11 cellular contexts compared by ENCODE assay signal in the genomic region with DNA sequence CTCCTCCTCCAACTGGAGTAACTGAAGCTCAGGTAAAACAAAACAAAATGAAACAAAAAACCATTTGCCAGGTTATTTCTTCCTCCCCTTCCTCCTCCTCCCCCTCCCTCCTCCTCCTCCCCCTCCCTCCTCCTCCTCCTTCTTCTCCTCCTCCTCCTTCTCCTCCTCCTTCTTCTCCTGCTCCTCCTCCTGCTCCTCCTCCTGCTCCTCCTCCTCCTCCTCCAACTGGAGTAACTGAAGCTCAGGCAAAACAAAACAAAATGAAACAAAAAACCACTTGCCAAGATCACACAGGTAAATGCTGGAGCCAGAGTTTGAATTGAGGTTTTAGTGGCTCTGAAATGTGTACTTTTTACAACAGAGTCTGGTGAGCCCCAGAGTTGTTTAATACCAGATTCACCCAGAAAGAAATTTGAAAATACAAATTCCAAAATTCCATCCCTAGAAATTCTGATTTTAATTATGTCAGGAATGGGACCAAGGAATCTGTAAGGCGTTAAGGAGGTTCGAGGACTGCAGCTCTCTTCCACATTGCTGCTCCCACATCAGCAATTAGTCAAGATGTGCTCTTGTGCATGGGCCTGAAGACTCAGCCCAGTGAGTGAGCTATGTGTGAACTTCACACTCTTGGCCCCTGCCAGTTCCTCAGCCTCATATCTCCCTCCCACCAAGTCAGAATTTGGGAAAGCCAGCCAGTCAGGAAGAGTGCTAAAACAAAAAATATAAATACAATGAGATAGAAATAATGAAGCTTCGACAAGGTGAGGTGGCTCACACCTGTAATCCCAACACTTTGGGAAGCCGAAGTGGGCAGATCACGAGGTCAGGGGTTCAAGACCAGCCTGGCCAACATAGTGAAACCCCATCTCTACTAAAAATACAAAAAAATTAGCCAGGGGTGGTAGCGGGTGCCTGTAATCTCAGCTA. TPM values are rescaled to one million over a fixed set of nuclear protein-coding genes. Genes with fewer than 3 reads are reported as not detected.
DNase-seq lines count a peak whose midpoint lies in the region; ATAC-seq and TF ChIP-seq lines count a peak whose summit lies in the region.
"Had no signal": no experiment of that assay in that cellular context is flagged by ENCODE, and none has a peak within 500 bp of the region (broad histone marks: within the 10 kb centered on the region; RNA-seq: fewer than 3 reads in every experiment).

No MANE protein-coding gene starts in this region.

- H3K4me3 Mint-ChIP-seq in T-helper 17 cell, result peak overlapping the region; percentile 68
- peak overlapping the region; percentile 22 for H3K4me3 Mint-ChIP-seq in stimulated activated effector memory CD8-positive, alpha-beta T cell treated with anti-CD3 and anti-CD28 coated beads, Interleukin-12 subunit alpha, Interleukin-12 subunit beta, amount 100 ng/mL, for 72 hours
- H3K4me3 Mint-ChIP-seq in activated T-helper 17 cell treated with anti-CD3 and anti-CD28 coated beads, Interleukin-2, amount 50 U/mL, for 72 hours, result no peak overlapping the region

- H3K36me3 Mint-ChIP-seq in T-helper 17 cell (ENCODE audit: low read depth), result peaks cover 3% of the 10 kb centered on the region
- no peaks in the 10 kb centered on the region for H3K36me3 Mint-ChIP-seq in stimulated activated effector memory CD8-positive, alpha-beta T cell treated with anti-CD3 and anti-CD28 coated beads, Interleukin-12 subunit alpha, Interleukin-12 subunit beta, amount 100 ng/mL, for 72 hours
- no peaks in the 10 kb centered on the region for H3K36me3 Mint-ChIP-seq in activated T-helper 17 cell treated with anti-CD3 and anti-CD28 coated beads, Interleukin-2, amount 50 U/mL, for 72 hours (ENCODE audit: low read depth)

- H3K4me3 ChIP-seq in fibroblast of villous mesenchyme (ENCODE audit: low read depth, low read length), result no peak overlapping the region
- H3K4me3 ChIP-seq: HAP-1, tibial nerve had no signal

- H3K27ac Mint-ChIP-seq in T-helper 17 cell, result no peak overlapping the region
- no peak overlapping the region for H3K27ac Mint-ChIP-seq in stimulated activated effector memory CD8-positive, alpha-beta T cell treated with anti-CD3 and anti-CD28 coated beads, Interleukin-12 subunit alpha, Interleukin-12 subunit beta, amount 100 ng/mL, for 72 hours
- H3K27ac Mint-ChIP-seq in activated T-helper 17 cell treated with anti-CD3 and anti-CD28 coated beads, Interleukin-2, amount 50 U/mL, for 72 hours, result no peak overlapping the region

- H3K4me1 Mint-ChIP-seq in T-helper 17 cell, result peaks cover 11% of the 10 kb centered on the region
- H3K4me1 Mint-ChIP-seq in stimulated activated effector memory CD8-positive, alpha-beta T cell treated with anti-CD3 and anti-CD28 coated beads, Interleukin-12 subunit alpha, Interleukin-12 subunit beta, amount 100 ng/mL, for 72 hours, result peaks cover 5% of the 10 kb centered on the region
- H3K4me1 Mint-ChIP-seq in activated T-helper 17 cell treated with anti-CD3 and anti-CD28 coated beads, Interleukin-2, amount 50 U/mL, for 72 hours, result peaks cover 5% of the 10 kb centered on the region

- H3K9me3 Mint-ChIP-seq in stimulated activated effector memory CD8-positive, alpha-beta T cell treated with anti-CD3 and anti-CD28 coated beads, Interleukin-12 subunit alpha, Interleukin-12 subunit beta, amount 100 ng/mL, for 72 hours, result no peaks in the 10 kb centered on the region
- no peaks in the 10 kb centered on the region for H3K9me3 Mint-ChIP-seq in activated T-helper 17 cell treated with anti-CD3 and anti-CD28 coated beads, Interleukin-2, amount 50 U/mL, for 72 hours

- TF ChIP-seq CTCF in fibroblast of villous mesenchyme (IDR thresholded peaks at IDR 0.05; ENCODE audit: insufficient read depth, low read depth, low read length), result no peak

- intact Hi-C loops in Right ventricle myocardium superior (cut with DNase I), result no loop called here

- H3K9me3 ChIP-seq in T-helper 17 cell (ENCODE audit: control insufficient read depth, low read length, poor library complexity, severe bottlenecking), result no peaks in the 10 kb centered on the region
- H3K9me3 ChIP-seq: HAP-1, tibial nerve had no signal

- no peak for ATAC-seq in T-helper 17 cell
- no peak for ATAC-seq in stimulated activated effector memory CD8-positive, alpha-beta T cell treated with anti-CD3 and anti-CD28 coated beads, Interleukin-12 subunit alpha, Interleukin-12 subunit beta, amount 100 ng/mL, for 72 hours
- ATAC-seq in Right ventricle myocardium superior (ENCODE audit: poor library complexity), result no peak
- no peak for ATAC-seq in HG02759 (IDR thresholded peaks at IDR 0.05; ENCODE audit: unreplicated experiment)
- no peak for ATAC-seq in activated T-helper 17 cell treated with anti-CD3 and anti-CD28 coated beads, Interleukin-2, amount 50 U/mL, for 72 hours (replicated peaks)

- peaks cover 23% of the 10 kb centered on the region for H3K27me3 Mint-ChIP-seq in T-helper 17 cell
- H3K27me3 Mint-ChIP-seq in activated T-helper 17 cell treated with anti-CD3 and anti-CD28 coated beads, Interleukin-2, amount 50 U/mL, for 72 hours, result peaks cover 11% of the 10 kb centered on the region

- DNase-seq in NCI-H2227 treated with DMSO at 0.1 percent for 48 hours (lab: John Stamatoyannopoulos, UW), result peak; percentile 9
- no peak for DNase-seq in NCI-H2227 (lab: John Stamatoyannopoulos, UW; ENCODE audit: unreplicated experiment)
- DNase-seq in T-helper 17 cell, result no peak
- DNase-seq in fibroblast of villous mesenchyme (ENCODE audit: low read depth), result peak; percentile 37
- no peak for DNase-seq in stimulated activated effector memory CD8-positive, alpha-beta T cell treated with anti-CD3 and anti-CD28 coated beads, Interleukin-12 subunit alpha, Interleukin-12 subunit beta, amount 100 ng/mL, for 72 hours (ENCODE audit: low spot score in 2 of 2)
- DNase-seq in Right ventricle myocardium superior, result no peak
- DNase-seq: NCI-H1105 had no signal

RNA-seq across cellular contexts. Expression of a gene that starts 31.6 kb away (rescaled TPM):
- 10 to 100 TPM; 33.1 to 39.3 TPM for total RNA-seq in T-helper 17 cell
- 24.5 and 44.0 TPM in 2 replicates for total RNA-seq in fibroblast of villous mesenchyme
- 41.8 TPM for total RNA-seq in Right ventricle myocardium superior
- 10 to 100 TPM; 44.6 to 59.4 TPM for total RNA-seq in activated T-helper 17 cell treated with anti-CD3 and anti-CD28 coated beads, Interleukin-2, amount 50 U/mL, for 72 hours

RNA-seq across cellular contexts. Expression of a gene that starts 50.1 kb away (rescaled TPM):
- total RNA-seq in T-helper 17 cell (10 to 100 TPM; 40.4 to 45.4 TPM), fibroblast of villous mesenchyme (27.1 and 38.4 TPM in 2 replicates), Right ventricle myocardium superior (8.3 TPM)
- 10 to 100 TPM; 37.6 to 39.4 TPM for total RNA-seq in activated T-helper 17 cell treated with anti-CD3 and anti-CD28 coated beads, Interleukin-2, amount 50 U/mL, for 72 hours

Comparison
In these comparisons a context has a peak if more than half of its experiments do, and no peak if none do; other contexts are left out.
1. DNase-seq: peak in NCI-H2227 treated with DMSO at 0.1 percent for 48 hours (single experiment) and fibroblast of villous mesenchyme (single experiment); none in NCI-H2227 (single experiment), T-helper 17 cell (0 of 3), stimulated activated effector memory CD8-positive, alpha-beta T cell treated with anti-CD3 and anti-CD28 coated beads, Interleukin-12 subunit alpha, Interleukin-12 subunit beta, amount 100 ng/mL, for 72 hours (0 of 2) and Right ventricle myocardium superior (single experiment).